16 cellular contexts compared by ENCODE assay signal in genomic region chr4:146153964-146154536, GRCh38.
"Had no signal": no experiment of that assay in that cellular context is flagged by ENCODE, and none has a peak within 500 bp of the region (broad histone marks: within the 10 kb centered on the region; RNA-seq: fewer than 3 reads in every experiment).

No MANE protein-coding gene starts in this region.

- ATAC-seq: activated CD4-positive, alpha-beta T cell treated with anti-CD3 and anti-CD28 coated beads for 36 hours; activated naive CD4-positive, alpha-beta T cell treated with anti-CD3 and anti-CD28 coated beads, Interleukin-2, amount 50 U/mL, for 72 hours; esophagus mucosa; gastrocnemius medialis; heart left ventricle; left ventricle myocardium superior had no signal

- H3K9me3 Mint-ChIP-seq: activated CD4-positive, alpha-beta memory T cell treated with anti-CD3 and anti-CD28 coated beads for 36 hours; activated T-helper 1 cell treated with anti-CD3 and anti-CD28 coated beads, Interleukin-12 subunit alpha, Interleukin-12 subunit beta, Interleukin-2, Interleukin-4 antibody, amounts not matched to agents 30 ng/mL and 10 ng/mL and 1 ng/mL, durations not matched to agents 14 hours and 24 hours and 36 hours had no signal

- H3K4me3 ChIP-seq: gastrocnemius medialis, heart left ventricle, thyroid gland had no signal

- H3K27ac Mint-ChIP-seq: activated CD4-positive, alpha-beta memory T cell treated with anti-CD3 and anti-CD28 coated beads for 36 hours; activated CD4-positive, alpha-beta T cell treated with anti-CD3 and anti-CD28 coated beads for 36 hours; activated naive CD4-positive, alpha-beta T cell treated with anti-CD3 and anti-CD28 coated beads, Interleukin-2, amount 50 U/mL, for 72 hours; activated T-helper 1 cell treated with anti-CD3 and anti-CD28 coated beads, Interleukin-12 subunit alpha, Interleukin-12 subunit beta, Interleukin-2, Interleukin-4 antibody, amounts not matched to agents 30 ng/mL and 10 ng/mL and 1 ng/mL, durations not matched to agents 14 hours and 24 hours and 36 hours; nephron progenitor cell had no signal

- H3K4me3 Mint-ChIP-seq: activated CD4-positive, alpha-beta memory T cell treated with anti-CD3 and anti-CD28 coated beads for 36 hours; activated CD4-positive, alpha-beta T cell treated with anti-CD3 and anti-CD28 coated beads for 36 hours; activated T-helper 1 cell treated with anti-CD3 and anti-CD28 coated beads, Interleukin-12 subunit alpha, Interleukin-12 subunit beta, Interleukin-2, Interleukin-4 antibody, amounts not matched to agents 30 ng/mL and 10 ng/mL and 1 ng/mL, durations not matched to agents 14 hours and 24 hours and 36 hours; nephron progenitor cell had no signal

- DNase-seq: activated CD4-positive, alpha-beta memory T cell treated with anti-CD3 and anti-CD28 coated beads for 36 hours; activated CD4-positive, alpha-beta T cell treated with anti-CD3 and anti-CD28 coated beads for 36 hours; activated gamma-delta T cell treated with Interleukin-2 at 50 U/mL for 16 hours; activated T-cell treated with anti-CD3 and anti-CD28 coated beads for 4 hours; effector CD4-positive, alpha-beta T cell; gastrocnemius medialis; heart left ventricle; kidney glomerular epithelial cell; left ventricle myocardium superior; nephron progenitor cell; occipital lobe; stimulated activated naive CD4-positive, alpha-beta T cell treated with Interleukin-2 at 50 U/mL for 16 hours; thyroid gland had no signal

- H3K27me3 ChIP-seq: gastrocnemius medialis, thyroid gland had no signal

- H3K4me1 Mint-ChIP-seq: activated CD4-positive, alpha-beta T cell treated with anti-CD3 and anti-CD28 coated beads for 36 hours; nephron progenitor cell had no signal

- H3K36me3 ChIP-seq: gastrocnemius medialis, heart left ventricle, thyroid gland had no signal

- H3K9me3 ChIP-seq: gastrocnemius medialis, thyroid gland had no signal

- H3K4me1 ChIP-seq: gastrocnemius medialis, heart left ventricle, thyroid gland had no signal

- H3K27ac ChIP-seq: gastrocnemius medialis, heart left ventricle, thyroid gland had no signal
